In genomic region chr9:19104528-19105282, GRCh38 we compare ENCODE assay signal across 13 cellular contexts. TPM values are rescaled to one million over a fixed set of nuclear protein-coding genes. Genes with fewer than 3 reads are reported as not detected.
DNase-seq lines count a peak whose midpoint lies in the region; ATAC-seq, FAIRE-seq and TF ChIP-seq lines count a peak whose summit lies in the region.
"Had no signal": no experiment of that assay in that cellular context is flagged by ENCODE, and none has a peak within 500 bp of the region (broad histone marks: within the 10 kb centered on the region; RNA-seq: fewer than 3 reads in every experiment).

No MANE protein-coding gene starts in this region.

- ATAC-seq in natural killer cell (no peak), HG02870 (IDR thresholded peaks at IDR 0.05; ENCODE audit: unreplicated experiment) (no peak)
- no peak for ATAC-seq in natural killer cell treated with Interleukin-12 subunit alpha and Interleukin-12 subunit beta and Interleukin-15 and Interleukin-18, amount 100 ng/mL, for 72 hours
- ATAC-seq in activated CD8-positive, alpha-beta T cell treated with anti-CD3 and anti-CD28 coated beads, Interleukin-2, amount 10 ng/mL, durations not matched to agents 7 days and 5 days: no peak
- ATAC-seq in effector memory CD8-positive, alpha-beta T cell (replicated peaks): no peak
- ATAC-seq: foreskin keratinocyte had no signal

- H3K4me3 Mint-ChIP-seq in natural killer cell: peak overlapping the region; percentile 38
- H3K4me3 Mint-ChIP-seq in natural killer cell treated with Interleukin-12 subunit alpha and Interleukin-12 subunit beta and Interleukin-15 and Interleukin-18, amount 100 ng/mL, for 72 hours: no peak overlapping the region
- H3K4me3 Mint-ChIP-seq in activated CD8-positive, alpha-beta T cell treated with anti-CD3 and anti-CD28 coated beads, Interleukin-2, amount 10 ng/mL, durations not matched to agents 7 days and 5 days: no peak overlapping the region
- peak overlapping the region; percentile 37 for H3K4me3 Mint-ChIP-seq in mesothelial cell of epicardium
- H3K4me3 Mint-ChIP-seq in effector memory CD8-positive, alpha-beta T cell: peak overlapping the region in 1 of 2 donors; percentile 8

- peak overlapping the region in 1 of 2 donors; percentile 8 for H3K27ac Mint-ChIP-seq in natural killer cell
- H3K27ac Mint-ChIP-seq in natural killer cell treated with Interleukin-12 subunit alpha and Interleukin-12 subunit beta and Interleukin-15 and Interleukin-18, amount 100 ng/mL, for 72 hours: peak overlapping the region in 1 of 2 donors; percentile 56
- H3K27ac Mint-ChIP-seq in activated CD8-positive, alpha-beta T cell treated with anti-CD3 and anti-CD28 coated beads, Interleukin-2, amount 10 ng/mL, durations not matched to agents 7 days and 5 days: peak overlapping the region; percentile 15
- peak overlapping the region; percentile 89 for H3K27ac Mint-ChIP-seq in mesothelial cell of epicardium
- peak overlapping the region in 1 of 2 donors; percentile 96 for H3K27ac Mint-ChIP-seq in effector memory CD8-positive, alpha-beta T cell

- no peak for FAIRE-seq in frontal cortex (lab: Jason Lieb, UNC)

- intact Hi-C loops in natural killer cell (cut with micrococcal nuclease): no loop called here

- no peaks in the 10 kb centered on the region for H3K9me3 Mint-ChIP-seq in natural killer cell
- no peaks in the 10 kb centered on the region for H3K9me3 Mint-ChIP-seq in natural killer cell treated with Interleukin-12 subunit alpha and Interleukin-12 subunit beta and Interleukin-15 and Interleukin-18, amount 100 ng/mL, for 72 hours
- no peaks in the 10 kb centered on the region for H3K9me3 Mint-ChIP-seq in activated CD8-positive, alpha-beta T cell treated with anti-CD3 and anti-CD28 coated beads, Interleukin-2, amount 10 ng/mL, durations not matched to agents 7 days and 5 days (ENCODE audit: insufficient read depth)
- peaks cover 3% of the 10 kb centered on the region for H3K9me3 Mint-ChIP-seq in mesothelial cell of epicardium
- H3K9me3 Mint-ChIP-seq in effector memory CD8-positive, alpha-beta T cell: no peaks in the 10 kb centered on the region

- H3K27me3 Mint-ChIP-seq in natural killer cell (ENCODE audit: low read depth in 2 of 2) (no peaks in the 10 kb centered on the region), mesothelial cell of epicardium (ENCODE audit: low read depth) (no peaks in the 10 kb centered on the region)
- H3K27me3 Mint-ChIP-seq in natural killer cell treated with Interleukin-12 subunit alpha and Interleukin-12 subunit beta and Interleukin-15 and Interleukin-18, amount 100 ng/mL, for 72 hours: no peaks in the 10 kb centered on the region
- H3K27me3 Mint-ChIP-seq in activated CD8-positive, alpha-beta T cell treated with anti-CD3 and anti-CD28 coated beads, Interleukin-2, amount 10 ng/mL, durations not matched to agents 7 days and 5 days (ENCODE audit: low read depth): no peaks in the 10 kb centered on the region
- no peaks in the 10 kb centered on the region for H3K27me3 Mint-ChIP-seq in effector memory CD8-positive, alpha-beta T cell

- DNase-seq in natural killer cell: no peak
- DNase-seq in natural killer cell treated with Interleukin-12 subunit alpha and Interleukin-12 subunit beta and Interleukin-15 and Interleukin-18, amount 100 ng/mL, for 72 hours (ENCODE audit: low spot score): no peak
- DNase-seq in activated CD8-positive, alpha-beta T cell treated with anti-CD3 and anti-CD28 coated beads, Interleukin-2, amount 10 ng/mL, durations not matched to agents 7 days and 5 days: no peak
- no peak for DNase-seq in mesothelial cell of epicardium (ENCODE audit: low spot score in 2 of 2, unreplicated experiment in 2 of 2)
- DNase-seq in effector memory CD8-positive, alpha-beta T cell: no peak
- DNase-seq in stimulated activated CD4-positive, alpha-beta T cell treated with anti-CD3 and anti-CD28 coated beads, Interleukin-12 subunit alpha, Interleukin-12 subunit beta, amount 100 ng/mL, for 4 hours: no peak
- no peak for DNase-seq in frontal cortex (ENCODE audit: low spot score in 2 of 2)
- DNase-seq: activated CD8-positive, alpha-beta memory T cell treated with anti-CD3 and anti-CD28 coated beads, Interleukin-2, amount 50 U/mL, for 4 hours; adrenal gland; dorsolateral prefrontal cortex; Right ventricle myocardium superior had no signal

- POLR2A ChIA-PET in activated CD8-positive, alpha-beta T cell treated with anti-CD3 and anti-CD28 coated beads, Interleukin-2, amount 10 ng/mL, durations not matched to agents 7 days and 5 days (lab: Charles Lee): interaction anchor here (0.5 to 1.0 kb wide), 5 partner anchors 21 to 275 kb away, joined by 3 read pairs; partner anchors contain the start of genes DENND4C and RPS6

- H3K36me3 Mint-ChIP-seq in natural killer cell (no peaks in the 10 kb centered on the region), mesothelial cell of epicardium (peaks cover 4% of the 10 kb centered on the region)
- H3K36me3 Mint-ChIP-seq in natural killer cell treated with Interleukin-12 subunit alpha and Interleukin-12 subunit beta and Interleukin-15 and Interleukin-18, amount 100 ng/mL, for 72 hours: peaks cover 6% of the 10 kb centered on the region
- H3K36me3 Mint-ChIP-seq in activated CD8-positive, alpha-beta T cell treated with anti-CD3 and anti-CD28 coated beads, Interleukin-2, amount 10 ng/mL, durations not matched to agents 7 days and 5 days (ENCODE audit: low read depth): peaks cover 18% of the 10 kb centered on the region
- peaks cover 9% of the 10 kb centered on the region for H3K36me3 Mint-ChIP-seq in effector memory CD8-positive, alpha-beta T cell (ENCODE audit: insufficient read depth)

- CTCF ChIA-PET in activated CD8-positive, alpha-beta T cell treated with anti-CD3 and anti-CD28 coated beads, Interleukin-2, amount 10 ng/mL, durations not matched to agents 7 days and 5 days (lab: Charles Lee): interaction anchor here (1.4 to 2.7 kb wide), 2 partner anchors 24 to 70 kb away, joined by 3 to 14 read pairs; no protein-coding TSS in a partner anchor

- TF ChIP-seq CTCF in natural killer cell (IDR thresholded peaks at IDR 0.05): no peak
- TF ChIP-seq CTCF in mesothelial cell of epicardium (IDR thresholded peaks at IDR 0.05; ENCODE audit: unreplicated experiment): no peak

- H3K4me1 Mint-ChIP-seq in natural killer cell (peaks cover 15 to 24% of the 10 kb centered on the region in 2 donors), mesothelial cell of epicardium (peaks cover 26% of the 10 kb centered on the region)
- peaks cover 8 to 10% of the 10 kb centered on the region in 2 donors for H3K4me1 Mint-ChIP-seq in natural killer cell treated with Interleukin-12 subunit alpha and Interleukin-12 subunit beta and Interleukin-15 and Interleukin-18, amount 100 ng/mL, for 72 hours (ENCODE audit: low read depth in 2 of 2)
- peaks cover 21% of the 10 kb centered on the region for H3K4me1 Mint-ChIP-seq in activated CD8-positive, alpha-beta T cell treated with anti-CD3 and anti-CD28 coated beads, Interleukin-2, amount 10 ng/mL, durations not matched to agents 7 days and 5 days (ENCODE audit: low read depth)
- peaks cover 6 to 19% of the 10 kb centered on the region in 2 donors for H3K4me1 Mint-ChIP-seq in effector memory CD8-positive, alpha-beta T cell (ENCODE audit: low read depth in 2 of 2)

RNA-seq across cellular contexts. Expression of gene HAUS6, which starts 2.0 kb away (rescaled TPM):
- 10 to 100 TPM; 14.6 to 18.3 (median 14.9) TPM for total RNA-seq in natural killer cell
- total RNA-seq in natural killer cell treated with Interleukin-12 subunit alpha and Interleukin-12 subunit beta and Interleukin-15 and Interleukin-18, amount 100 ng/mL, for 72 hours: 10 to 100 TPM; 26.2 to 41.8 TPM
- total RNA-seq in activated CD8-positive, alpha-beta T cell treated with anti-CD3 and anti-CD28 coated beads, Interleukin-2, amount 10 ng/mL, durations not matched to agents 7 days and 5 days: 10 to 100 TPM; 29.2 to 30.8 TPM
- total RNA-seq in mesothelial cell of epicardium: 14.9 to 16.1 TPM (median 15.6 TPM) in 3 replicates
- total RNA-seq in frontal cortex: 31.0 TPM

RNA-seq across cellular contexts. Expression of gene PLIN2, which starts 22.6 kb away (rescaled TPM):
- total RNA-seq in natural killer cell: 100 to 1,000 TPM in 2 of 3 donors, 10 to 100 TPM in 1; 87.9 to 103 (median 102) TPM
- 10 to 100 TPM; 57.2 to 88.0 TPM for total RNA-seq in natural killer cell treated with Interleukin-12 subunit alpha and Interleukin-12 subunit beta and Interleukin-15 and Interleukin-18, amount 100 ng/mL, for 72 hours
- total RNA-seq in activated CD8-positive, alpha-beta T cell treated with anti-CD3 and anti-CD28 coated beads, Interleukin-2, amount 10 ng/mL, durations not matched to agents 7 days and 5 days: 10 to 100 TPM; 53.5 to 54.6 TPM
- total RNA-seq in mesothelial cell of epicardium: 95.1 to 99.4 TPM (median 96.9 TPM) in 3 replicates
- 18.8 TPM for total RNA-seq in frontal cortex

RNA-seq across cellular contexts. Expression of gene RRAGA, which starts 55.5 kb away (rescaled TPM):
- 10 to 100 TPM; 39.0 to 43.9 (median 41.5) TPM for total RNA-seq in natural killer cell
- total RNA-seq in natural killer cell treated with Interleukin-12 subunit alpha and Interleukin-12 subunit beta and Interleukin-15 and Interleukin-18, amount 100 ng/mL, for 72 hours: 10 to 100 TPM; 39.5 to 77.1 TPM
- total RNA-seq in activated CD8-positive, alpha-beta T cell treated with anti-CD3 and anti-CD28 coated beads, Interleukin-2, amount 10 ng/mL, durations not matched to agents 7 days and 5 days: 10 to 100 TPM; 44.7 to 46.0 TPM
- 56.6 to 58.2 TPM (median 56.6 TPM) in 3 replicates for total RNA-seq in mesothelial cell of epicardium
- 62.0 TPM for total RNA-seq in frontal cortex

Comparison
In these comparisons a context has a peak if more than half of its experiments do, and no peak if none do; other contexts are left out.
1. H3K4me3 Mint-ChIP-seq: peak in natural killer cell (single experiment) and mesothelial cell of epicardium (single experiment); none in natural killer cell treated with Interleukin-12 subunit alpha and Interleukin-12 subunit beta and Interleukin-15 and Interleukin-18, amount 100 ng/mL, for 72 hours (single experiment) and activated CD8-positive, alpha-beta T cell treated with anti-CD3 and anti-CD28 coated beads, Interleukin-2, amount 10 ng/mL, durations not matched to agents 7 days and 5 days (single experiment).